8 cellular contexts compared by ENCODE assay signal in the genomic region with DNA sequence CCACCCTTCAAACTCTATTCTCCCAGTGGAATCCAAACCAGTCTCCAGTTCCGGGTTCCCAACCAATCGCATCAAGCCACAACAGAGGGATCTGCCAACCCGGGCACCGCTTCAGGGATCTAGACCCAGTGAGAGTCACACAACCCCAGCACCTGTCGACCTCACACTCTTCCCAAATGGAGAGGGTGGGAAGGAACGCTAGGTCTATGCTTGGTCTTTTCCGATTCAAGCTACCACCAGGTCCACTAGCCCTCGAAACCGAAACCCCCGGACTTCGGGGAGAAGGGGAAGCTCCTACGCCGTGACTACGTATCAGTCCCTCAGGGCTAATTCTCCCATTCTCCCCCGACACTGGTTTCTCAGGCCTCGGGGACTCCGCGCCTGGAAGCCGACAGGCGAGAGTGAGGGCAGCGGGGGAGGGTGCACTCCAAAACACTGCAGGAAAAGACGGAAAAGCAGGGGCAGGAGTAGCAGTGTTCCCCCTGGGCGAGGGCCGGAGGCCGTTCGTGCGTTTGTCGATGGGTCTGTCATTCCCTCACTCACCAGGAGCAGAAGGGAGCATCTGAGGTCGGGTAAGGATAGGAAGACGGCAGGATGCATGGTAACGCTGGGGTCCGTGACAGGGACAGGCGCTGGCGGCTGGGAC. TPM values are rescaled to one million over a fixed set of nuclear protein-coding genes. Genes with fewer than 3 reads are reported as not detected.
DNase-seq lines count a peak whose midpoint lies in the region; ATAC-seq and TF ChIP-seq lines count a peak whose summit lies in the region.

No MANE protein-coding gene starts in this region.

- H3K4me1 Mint-ChIP-seq in activated naive CD8-positive, alpha-beta T cell (ENCODE audit: low read depth) = peaks cover 43% of the 10 kb centered on the region

- H3K27ac Mint-ChIP-seq in activated naive CD8-positive, alpha-beta T cell = peak overlapping the region; percentile 93

- H4K20me1 ChIP-seq in OCI-LY1 (ENCODE audit: insufficient read depth, low read length) = no peaks in the 10 kb centered on the region; the same call in 1 of the 2 replicates

- H3K9me3 ChIP-seq in HUES6 (ENCODE audit: control insufficient read depth, insufficient read depth, low read depth, low read length) (no peaks in the 10 kb centered on the region), OCI-LY1 (ENCODE audit: low read length) (no peaks in the 10 kb centered on the region), neuron (ENCODE audit: low read length) (no peaks in the 10 kb centered on the region)

- H3K9me2 ChIP-seq in OCI-LY1 (ENCODE audit: low read depth, low read length) = no peaks in the 10 kb centered on the region

- no peaks in the 10 kb centered on the region for H3K36me3 ChIP-seq in HUES6 (ENCODE audit: control insufficient read depth, insufficient read depth, low read length)
- peaks cover 7% of the 10 kb centered on the region; the same call in 1 of the 2 replicates for H3K36me3 ChIP-seq in OCI-LY1 (ENCODE audit: insufficient read depth, low read length)
- H3K36me3 ChIP-seq in neuron (ENCODE audit: insufficient read depth, low read length) = peaks cover 13% of the 10 kb centered on the region

- peaks cover 57% of the 10 kb centered on the region for H3K79me2 ChIP-seq in OCI-LY1 (ENCODE audit: insufficient read depth, low read length)

- ATAC-seq in GM21367 (IDR thresholded peaks at IDR 0.05; ENCODE audit: unreplicated experiment) = peak; percentile 10

- H3K27me3 ChIP-seq in HUES6 (ENCODE audit: control insufficient read depth, insufficient read depth, low read length) = no peaks in the 10 kb centered on the region
- H3K27me3 ChIP-seq in OCI-LY1 (ENCODE audit: insufficient read depth, low read length) = no peaks in the 10 kb centered on the region
- no peaks in the 10 kb centered on the region for H3K27me3 ChIP-seq in neuron (ENCODE audit: insufficient read depth, low read length)

- H3K36me3 Mint-ChIP-seq in activated naive CD8-positive, alpha-beta T cell = no peaks in the 10 kb centered on the region

- H3K27ac ChIP-seq in HUES6 (ENCODE audit: low read depth, low read length) = no peak overlapping the region
- H3K27ac ChIP-seq in OCI-LY1 (ENCODE audit: low read depth, low read length, poor library complexity, severe bottlenecking) = peak overlapping the region; percentile 5

- H3K4me2 ChIP-seq in OCI-LY1 (ENCODE audit: low read length) = peak overlapping the region; percentile 93

- H3K9ac ChIP-seq in HUES6 (ENCODE audit: low read length) = peak overlapping the region; percentile 77
- H3K9ac ChIP-seq in OCI-LY1 (ENCODE audit: low read length) = peak overlapping the region; percentile 91

- DNase-seq in Caki2 (ENCODE audit: low read depth) (peak; percentile 64), globus pallidus (ENCODE audit: low spot score) (peak; percentile 23), GM19240 (ENCODE audit: insufficient read length, low spot score) (no peak)

- in situ Hi-C loops in Caki2 (cut with HindIII; ENCODE audit: low pct_unique_long_range_greater_than_20kb, low sequenced_read_pairs) = no loop called here

- H3K9me3 Mint-ChIP-seq in activated naive CD8-positive, alpha-beta T cell (ENCODE audit: low read depth) = no peaks in the 10 kb centered on the region

- no peaks in the 10 kb centered on the region for H3K27me3 Mint-ChIP-seq in activated naive CD8-positive, alpha-beta T cell

- H2AFZ ChIP-seq in OCI-LY1 (ENCODE audit: low read length) (no peak overlapping the region), neuron (ENCODE audit: low read depth, low read length) (no peak overlapping the region)

- TF ChIP-seq CTCF in OCI-LY1 (IDR thresholded peaks at IDR 0.05; ENCODE audit: low read length) = no peak

- no peaks in the 10 kb centered on the region for H3F3A ChIP-seq in OCI-LY1 (ENCODE audit: insufficient read depth, low read length)

- H3K4me3 ChIP-seq in HUES6 (ENCODE audit: low read depth, low read length) (peak overlapping the region; percentile 91), OCI-LY1 (ENCODE audit: low read depth, low read length, poor library complexity, severe bottlenecking) (peak overlapping the region; percentile 96), neuron (ENCODE audit: low read length) (peak overlapping the region; percentile 63)

- peak overlapping the region; percentile 98 for H3K4me3 Mint-ChIP-seq in activated naive CD8-positive, alpha-beta T cell

- peaks cover 7% of the 10 kb centered on the region for H3K4me1 ChIP-seq in HUES6 (ENCODE audit: control insufficient read depth, insufficient read depth, low read length)
- H3K4me1 ChIP-seq in OCI-LY1 (ENCODE audit: insufficient read depth, low read length, severe bottlenecking) = peaks cover 53% of the 10 kb centered on the region
- peaks cover 24% of the 10 kb centered on the region for H3K4me1 ChIP-seq in neuron (ENCODE audit: insufficient read depth, low read length)

RNA-seq across cellular contexts. Expression of gene ERP44, which starts 0.4 kb away (rescaled TPM):
- 6.5 and 7.4 TPM in 2 replicates for total RNA-seq in Caki2 (2014; rRNA removed; shearing (Covaris generic); ENCODE audit: low replicate concordance)

RNA-seq across cellular contexts. Expression of gene INVS, which starts 0.7 kb away (rescaled TPM):
- total RNA-seq in Caki2 (2014; rRNA removed; shearing (Covaris generic); ENCODE audit: low replicate concordance) = 12.6 and 12.7 TPM in 2 replicates
